Comparison of ENCODE assay signal across 2 cellular contexts in the genomic region with DNA sequence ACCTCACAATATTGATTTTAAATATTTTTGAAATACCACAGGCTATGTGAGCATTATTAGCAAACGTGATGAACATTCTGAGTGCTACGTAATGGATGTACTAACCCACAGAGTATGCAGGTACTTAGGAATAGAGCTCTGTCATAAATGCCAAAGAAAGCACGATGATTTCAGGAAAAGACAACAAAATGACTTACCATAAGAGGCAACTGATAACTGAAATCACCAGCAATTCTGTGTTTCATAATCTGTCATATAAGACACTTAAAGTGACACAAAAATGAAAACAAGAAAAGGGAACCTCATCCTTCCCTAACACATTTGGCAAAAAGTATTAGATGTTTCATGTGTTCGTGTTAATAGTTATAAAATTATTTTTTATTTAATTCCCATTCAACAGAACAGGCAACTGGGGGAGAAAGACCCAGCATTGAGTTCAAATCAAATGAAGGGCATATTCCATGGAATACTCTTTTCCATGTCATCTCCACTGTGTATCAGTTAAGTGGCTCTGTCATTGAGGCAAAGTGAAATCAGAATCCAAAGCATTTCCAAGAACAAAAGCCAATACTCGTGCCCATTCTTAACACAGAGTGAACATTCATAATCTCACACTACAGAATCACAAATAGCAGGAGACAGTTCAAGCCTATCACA.
A peak's percentile ranks its signal among the peaks of the same experiment; 100 is the strongest.
TF ChIP-seq lines count a peak whose summit lies in the region.

No MANE protein-coding gene starts in this region.

TF ChIP-seq in neural cell, 6 proteins besides CTCF, POLR2A, EP300 and RAD21:
- peak; percentile 74 for TF ChIP-seq POLR2AphosphoS5 (IDR thresholded peaks at IDR 0.05)
- TF ChIP-seq SMC3 (conservative IDR thresholded peaks at IDR 0.05; ENCODE audit: poor library complexity), result no peak
- TF ChIP-seq, protein P1, sequence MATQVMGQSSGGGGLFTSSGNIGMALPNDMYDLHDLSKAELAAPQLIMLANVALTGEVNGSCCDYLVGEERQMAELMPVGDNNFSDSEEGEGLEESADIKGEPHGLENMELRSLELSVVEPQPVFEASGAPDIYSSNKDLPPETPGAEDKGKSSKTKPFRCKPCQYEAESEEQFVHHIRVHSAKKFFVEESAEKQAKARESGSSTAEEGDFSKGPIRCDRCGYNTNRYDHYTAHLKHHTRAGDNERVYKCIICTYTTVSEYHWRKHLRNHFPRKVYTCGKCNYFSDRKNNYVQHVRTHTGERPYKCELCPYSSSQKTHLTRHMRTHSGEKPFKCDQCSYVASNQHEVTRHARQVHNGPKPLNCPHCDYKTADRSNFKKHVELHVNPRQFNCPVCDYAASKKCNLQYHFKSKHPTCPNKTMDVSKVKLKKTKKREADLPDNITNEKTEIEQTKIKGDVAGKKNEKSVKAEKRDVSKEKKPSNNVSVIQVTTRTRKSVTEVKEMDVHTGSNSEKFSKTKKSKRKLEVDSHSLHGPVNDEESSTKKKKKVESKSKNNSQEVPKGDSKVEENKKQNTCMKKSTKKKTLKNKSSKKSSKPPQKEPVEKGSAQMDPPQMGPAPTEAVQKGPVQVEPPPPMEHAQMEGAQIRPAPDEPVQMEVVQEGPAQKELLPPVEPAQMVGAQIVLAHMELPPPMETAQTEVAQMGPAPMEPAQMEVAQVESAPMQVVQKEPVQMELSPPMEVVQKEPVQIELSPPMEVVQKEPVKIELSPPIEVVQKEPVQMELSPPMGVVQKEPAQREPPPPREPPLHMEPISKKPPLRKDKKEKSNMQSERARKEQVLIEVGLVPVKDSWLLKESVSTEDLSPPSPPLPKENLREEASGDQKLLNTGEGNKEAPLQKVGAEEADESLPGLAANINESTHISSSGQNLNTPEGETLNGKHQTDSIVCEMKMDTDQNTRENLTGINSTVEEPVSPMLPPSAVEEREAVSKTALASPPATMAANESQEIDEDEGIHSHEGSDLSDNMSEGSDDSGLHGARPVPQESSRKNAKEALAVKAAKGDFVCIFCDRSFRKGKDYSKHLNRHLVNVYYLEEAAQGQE (IDR thresholded peaks at IDR 0.05; ENCODE audit: borderline replicate concordance), result peak; percentile 95

TF ChIP-seq in HepG2, 621 proteins besides CTCF, POLR2A, EP300 and RAD21:
- TF ChIP-seq, protein P2, sequence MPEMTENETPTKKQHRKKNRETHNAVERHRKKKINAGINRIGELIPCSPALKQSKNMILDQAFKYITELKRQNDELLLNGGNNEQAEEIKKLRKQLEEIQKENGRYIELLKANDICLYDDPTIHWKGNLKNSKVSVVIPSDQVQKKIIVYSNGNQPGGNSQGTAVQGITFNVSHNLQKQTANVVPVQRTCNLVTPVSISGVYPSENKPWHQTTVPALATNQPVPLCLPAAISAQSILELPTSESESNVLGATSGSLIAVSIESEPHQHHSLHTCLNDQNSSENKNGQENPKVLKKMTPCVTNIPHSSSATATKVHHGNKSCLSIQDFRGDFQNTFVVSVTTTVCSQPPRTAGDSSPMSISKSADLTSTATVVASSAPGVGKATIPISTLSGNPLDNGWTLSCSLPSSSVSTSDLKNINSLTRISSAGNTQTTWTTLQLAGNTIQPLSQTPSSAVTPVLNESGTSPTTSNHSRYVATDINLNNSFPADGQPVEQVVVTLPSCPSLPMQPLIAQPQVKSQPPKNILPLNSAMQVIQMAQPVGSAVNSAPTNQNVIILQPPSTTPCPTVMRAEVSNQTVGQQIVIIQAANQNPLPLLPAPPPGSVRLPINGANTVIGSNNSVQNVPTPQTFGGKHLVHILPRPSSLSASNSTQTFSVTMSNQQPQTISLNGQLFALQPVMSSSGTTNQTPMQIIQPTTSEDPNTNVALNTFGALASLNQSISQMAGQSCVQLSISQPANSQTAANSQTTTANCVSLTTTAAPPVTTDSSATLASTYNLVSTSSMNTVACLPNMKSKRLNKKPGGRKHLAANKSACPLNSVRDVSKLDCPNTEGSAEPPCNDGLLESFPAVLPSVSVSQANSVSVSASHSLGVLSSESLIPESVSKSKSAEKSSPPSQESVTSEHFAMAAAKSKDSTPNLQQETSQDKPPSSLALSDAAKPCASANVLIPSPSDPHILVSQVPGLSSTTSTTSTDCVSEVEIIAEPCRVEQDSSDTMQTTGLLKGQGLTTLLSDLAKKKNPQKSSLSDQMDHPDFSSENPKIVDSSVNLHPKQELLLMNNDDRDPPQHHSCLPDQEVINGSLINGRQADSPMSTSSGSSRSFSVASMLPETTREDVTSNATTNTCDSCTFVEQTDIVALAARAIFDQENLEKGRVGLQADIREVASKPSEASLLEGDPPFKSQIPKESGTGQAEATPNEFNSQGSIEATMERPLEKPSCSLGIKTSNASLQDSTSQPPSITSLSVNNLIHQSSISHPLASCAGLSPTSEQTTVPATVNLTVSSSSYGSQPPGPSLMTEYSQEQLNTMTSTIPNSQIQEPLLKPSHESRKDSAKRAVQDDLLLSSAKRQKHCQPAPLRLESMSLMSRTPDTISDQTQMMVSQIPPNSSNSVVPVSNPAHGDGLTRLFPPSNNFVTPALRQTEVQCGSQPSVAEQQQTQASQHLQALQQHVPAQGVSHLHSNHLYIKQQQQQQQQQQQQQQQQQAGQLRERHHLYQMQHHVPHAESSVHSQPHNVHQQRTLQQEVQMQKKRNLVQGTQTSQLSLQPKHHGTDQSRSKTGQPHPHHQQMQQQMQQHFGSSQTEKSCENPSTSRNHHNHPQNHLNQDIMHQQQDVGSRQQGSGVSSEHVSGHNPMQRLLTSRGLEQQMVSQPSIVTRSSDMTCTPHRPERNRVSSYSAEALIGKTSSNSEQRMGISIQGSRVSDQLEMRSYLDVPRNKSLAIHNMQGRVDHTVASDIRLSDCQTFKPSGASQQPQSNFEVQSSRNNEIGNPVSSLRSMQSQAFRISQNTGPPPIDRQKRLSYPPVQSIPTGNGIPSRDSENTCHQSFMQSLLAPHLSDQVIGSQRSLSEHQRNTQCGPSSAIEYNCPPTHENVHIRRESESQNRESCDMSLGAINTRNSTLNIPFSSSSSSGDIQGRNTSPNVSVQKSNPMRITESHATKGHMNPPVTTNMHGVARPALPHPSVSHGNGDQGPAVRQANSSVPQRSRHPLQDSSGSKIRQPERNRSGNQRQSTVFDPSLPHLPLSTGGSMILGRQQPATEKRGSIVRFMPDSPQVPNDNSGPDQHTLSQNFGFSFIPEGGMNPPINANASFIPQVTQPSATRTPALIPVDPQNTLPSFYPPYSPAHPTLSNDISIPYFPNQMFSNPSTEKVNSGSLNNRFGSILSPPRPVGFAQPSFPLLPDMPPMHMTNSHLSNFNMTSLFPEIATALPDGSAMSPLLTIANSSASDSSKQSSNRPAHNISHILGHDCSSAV (CRISPR knock-in tag; IDR thresholded peaks at IDR 0.05; ENCODE audit: borderline replicate concordance), result no peak
- no peak for TF ChIP-seq ZNF124 (CRISPR knock-in tag; IDR thresholded peaks at IDR 0.05)
- TF ChIP-seq ZKSCAN8 (CRISPR knock-in tag; IDR thresholded peaks at IDR 0.05; ENCODE audit: borderline replicate concordance), result no peak
- TF ChIP-seq ZNF24 (IDR thresholded peaks at IDR 0.05), result no peak
- no peak for TF ChIP-seq SRSF4 (IDR thresholded peaks at IDR 0.05; ENCODE audit: low read depth, low read length, poor library complexity, severe bottlenecking)
- TF ChIP-seq ZNF543 (CRISPR knock-in tag; IDR thresholded peaks at IDR 0.05), result no peak
- no peak for TF ChIP-seq ZSCAN31 (CRISPR knock-in tag; IDR thresholded peaks at IDR 0.05; ENCODE audit: low read depth)
- TF ChIP-seq ZFP41 (CRISPR knock-in tag; IDR thresholded peaks at IDR 0.05; ENCODE audit: borderline replicate concordance), result no peak
- TF ChIP-seq SATB2 (CRISPR knock-in tag; IDR thresholded peaks at IDR 0.05), result no peak
